ENCODE assay signal across 8 cellular contexts in genomic region chr1:152047607-152047953, GRCh38. TPM values are rescaled to one million over a fixed set of nuclear protein-coding genes. Genes with fewer than 3 reads are reported as not detected.
DNase-seq lines count a peak whose midpoint lies in the region; ATAC-seq, FAIRE-seq and TF ChIP-seq lines count a peak whose summit lies in the region.

No MANE protein-coding gene starts in this region.

- H3K27ac Mint-ChIP-seq in activated T-helper 2 cell treated with anti-CD3 and anti-CD28 coated beads, Interferon-gamma antibody, Interleukin-2, Interleukin-4, amounts not matched to agents 10 μg/mL and 5 μg/mL and 100 μg/mL, durations not matched to agents 14 hours and 24 hours and 36 hours, result peak overlapping the region; percentile 95

- no peaks in the 10 kb centered on the region for H3K9me3 Mint-ChIP-seq in activated T-helper 2 cell treated with anti-CD3 and anti-CD28 coated beads, Interferon-gamma antibody, Interleukin-2, Interleukin-4, amounts not matched to agents 10 μg/mL and 5 μg/mL and 100 μg/mL, durations not matched to agents 14 hours and 24 hours and 36 hours

- peaks cover 29% of the 10 kb centered on the region for H3K4me1 Mint-ChIP-seq in activated T-helper 2 cell treated with anti-CD3 and anti-CD28 coated beads, Interferon-gamma antibody, Interleukin-2, Interleukin-4, amounts not matched to agents 10 μg/mL and 5 μg/mL and 100 μg/mL, durations not matched to agents 14 hours and 24 hours and 36 hours (ENCODE audit: low read depth)

- no peak for FAIRE-seq in frontal cortex (lab: Jason Lieb, UNC)

- H3K9me3 ChIP-seq in right atrium auricular region (no peaks in the 10 kb centered on the region), spleen (no peaks in the 10 kb centered on the region)

- DNase-seq in ACHN (peak; percentile 81), right atrium auricular region (ENCODE audit: low spot score) (peak; percentile 72), spleen (no peak), frontal cortex (ENCODE audit: low spot score in 2 of 2) (no peak)
- DNase-seq in activated T-helper 2 cell treated with anti-CD3 and anti-CD28 coated beads, Interferon-gamma antibody, Interleukin-2, Interleukin-4, amounts not matched to agents 10 μg/mL and 5 μg/mL and 100 μg/mL, durations not matched to agents 14 hours and 24 hours and 36 hours (ENCODE audit: low spot score), result no peak
- DNase-seq in activated CD4-positive, CD25-positive, alpha-beta regulatory T cell treated with anti-CD3 and anti-CD28 coated beads, Interleukin-2, amount 50 U/mL, for 72 hours, result no peak

- TF ChIP-seq CTCF in right atrium auricular region (IDR thresholded peaks at IDR 0.05), result no peak
- no peak for TF ChIP-seq CTCF in spleen (IDR thresholded peaks at IDR 0.05 in 8 of 11, conservative IDR thresholded peaks at IDR 0.05 in 3 of 11)

- no peaks in the 10 kb centered on the region for H3K36me3 Mint-ChIP-seq in activated T-helper 2 cell treated with anti-CD3 and anti-CD28 coated beads, Interferon-gamma antibody, Interleukin-2, Interleukin-4, amounts not matched to agents 10 μg/mL and 5 μg/mL and 100 μg/mL, durations not matched to agents 14 hours and 24 hours and 36 hours (ENCODE audit: low read depth)

- peak overlapping the region; percentile 89 to 92 for H3K27ac ChIP-seq in right atrium auricular region
- peak overlapping the region; percentile 91 to 97 (median 94) for H3K27ac ChIP-seq in spleen

- H3K36me3 ChIP-seq in right atrium auricular region, result no peaks in the 10 kb centered on the region
- H3K36me3 ChIP-seq in spleen, result no peaks in the 10 kb centered on the region

- ATAC-seq in HG02678 (IDR thresholded peaks at IDR 0.05; ENCODE audit: unreplicated experiment) (peak; percentile 1), HG03039 (IDR thresholded peaks at IDR 0.05; ENCODE audit: unreplicated experiment) (no peak)

- intact Hi-C loops in activated T-helper 2 cell treated with anti-CD3 and anti-CD28 coated beads, Interferon-gamma antibody, Interleukin-2, Interleukin-4, amounts not matched to agents 10 μg/mL and 5 μg/mL and 100 μg/mL, durations not matched to agents 14 hours and 24 hours and 36 hours (cut with micrococcal nuclease), result no loop called here
- intact Hi-C loops in spleen (cut with DNase I; ENCODE audit: low total_unique reads), result no loop called here

- TF ChIP-seq POLR2A in spleen (IDR thresholded peaks at IDR 0.05), result no peak

- H3K4me3 ChIP-seq in right atrium auricular region (peak overlapping the region in 1 of 2 donors; percentile 31), spleen (peak overlapping the region in 2 of 8 donors; percentile 6 to 60)

- H3K27me3 ChIP-seq in right atrium auricular region (no peaks in the 10 kb centered on the region), spleen (replicated peaks in 1 of 7) (no peaks in the 10 kb centered on the region)

- H3K4me1 ChIP-seq in right atrium auricular region, result peaks cover 3 to 21% of the 10 kb centered on the region in 2 donors
- peaks cover 8 to 59% (median 30%) of the 10 kb centered on the region in 6 donors for H3K4me1 ChIP-seq in spleen

- peaks cover under 1% of the 10 kb centered on the region for H3K27me3 Mint-ChIP-seq in activated T-helper 2 cell treated with anti-CD3 and anti-CD28 coated beads, Interferon-gamma antibody, Interleukin-2, Interleukin-4, amounts not matched to agents 10 μg/mL and 5 μg/mL and 100 μg/mL, durations not matched to agents 14 hours and 24 hours and 36 hours (ENCODE audit: low read depth)

- in situ Hi-C loops in ACHN (cut with HindIII; ENCODE audit: low pct_ligation_motif_present, low pct_unique_long_range_greater_than_20kb, low sequenced_read_pairs), result no loop called here

- 30 to 54% (median 39%) methylated on average over 5 of the region's 5 CpGs for WGBS in spleen, 5 donors

- H3K4me3 Mint-ChIP-seq in activated T-helper 2 cell treated with anti-CD3 and anti-CD28 coated beads, Interferon-gamma antibody, Interleukin-2, Interleukin-4, amounts not matched to agents 10 μg/mL and 5 μg/mL and 100 μg/mL, durations not matched to agents 14 hours and 24 hours and 36 hours (ENCODE audit: low read depth), result peak overlapping the region; percentile 71

RNA-seq across cellular contexts. Expression of gene S100A11, which starts 10.8 kb away (rescaled TPM):
- 277 and 295 TPM in 2 replicates for total RNA-seq in activated T-helper 2 cell treated with anti-CD3 and anti-CD28 coated beads, Interferon-gamma antibody, Interleukin-2, Interleukin-4, amounts not matched to agents 10 μg/mL and 5 μg/mL and 100 μg/mL, durations not matched to agents 14 hours and 24 hours and 36 hours
- 100 to 1,000 TPM in 1 of 2 donors, 10 to 100 TPM in 1; 59.0 to 172 TPM for total RNA-seq in right atrium auricular region
- 100 to 1,000 TPM; 243 to 555 (median 365) TPM for total RNA-seq in spleen
- 100 to 1,000 TPM; 499 to 669 (median 505) TPM for polyA plus RNA-seq in spleen
- total RNA-seq in frontal cortex, result 1.6 TPM

RNA-seq across cellular contexts. Expression of gene TCHHL1, which starts 41.3 kb away (rescaled TPM):
- not detected in 2 replicates for total RNA-seq in activated T-helper 2 cell treated with anti-CD3 and anti-CD28 coated beads, Interferon-gamma antibody, Interleukin-2, Interleukin-4, amounts not matched to agents 10 μg/mL and 5 μg/mL and 100 μg/mL, durations not matched to agents 14 hours and 24 hours and 36 hours
- total RNA-seq in right atrium auricular region (not detected), spleen (not detected), frontal cortex (not detected)
- polyA plus RNA-seq in spleen, result not detected

RNA-seq across cellular contexts. Expression of gene S100A10, which starts 53.9 kb away (rescaled TPM):
- total RNA-seq in activated T-helper 2 cell treated with anti-CD3 and anti-CD28 coated beads, Interferon-gamma antibody, Interleukin-2, Interleukin-4, amounts not matched to agents 10 μg/mL and 5 μg/mL and 100 μg/mL, durations not matched to agents 14 hours and 24 hours and 36 hours, result 145 and 160 TPM in 2 replicates
- total RNA-seq in right atrium auricular region (100 to 1,000 TPM in 1 of 2 donors, 10 to 100 TPM in 1; 75.2 to 116 TPM), spleen (10 to 100 TPM; 45.6 to 89.8 (median 70.4) TPM), frontal cortex (2.4 TPM)
- 100 to 1,000 TPM in 1 of 3 donors, 10 to 100 TPM in 2; 91.9 to 167 (median 93.7) TPM for polyA plus RNA-seq in spleen

Comparison
In these comparisons a context has a peak if more than half of its experiments do, and no peak if none do; other contexts are left out.
1. DNase-seq: peak in ACHN (single experiment) and right atrium auricular region (single experiment); none in activated T-helper 2 cell treated with anti-CD3 and anti-CD28 coated beads, Interferon-gamma antibody, Interleukin-2, Interleukin-4, amounts not matched to agents 10 μg/mL and 5 μg/mL and 100 μg/mL, durations not matched to agents 14 hours and 24 hours and 36 hours (single experiment), spleen (single experiment), frontal cortex (0 of 2) and activated CD4-positive, CD25-positive, alpha-beta regulatory T cell treated with anti-CD3 and anti-CD28 coated beads, Interleukin-2, amount 50 U/mL, for 72 hours (single experiment).
2. RNA of gene S100A11, which starts 10.8 kb away (total RNA-seq): 243 to 555 TPM in spleen, 277 to 295 TPM in activated T-helper 2 cell treated with anti-CD3 and anti-CD28 coated beads, Interferon-gamma antibody, Interleukin-2, Interleukin-4, amounts not matched to agents 10 μg/mL and 5 μg/mL and 100 μg/mL, durations not matched to agents 14 hours and 24 hours and 36 hours and 59.0 to 172 TPM in right atrium auricular region; 1.6 TPM in frontal cortex (single experiment); every median in the first group is over 10 times any median in the second.
3. RNA of gene S100A10, which starts 53.9 kb away (total RNA-seq): 145 to 160 TPM in activated T-helper 2 cell treated with anti-CD3 and anti-CD28 coated beads, Interferon-gamma antibody, Interleukin-2, Interleukin-4, amounts not matched to agents 10 μg/mL and 5 μg/mL and 100 μg/mL, durations not matched to agents 14 hours and 24 hours and 36 hours, 75.2 to 116 TPM in right atrium auricular region and 45.6 to 89.8 TPM in spleen; 2.4 TPM in frontal cortex (single experiment); every median in the first group is over 10 times any median in the second.